ENCODE assay signal across 15 cellular contexts in genomic region chr2:236743623-236744280, GRCh38.
DNase-seq lines count a peak whose midpoint lies in the region; ATAC-seq, FAIRE-seq and TF ChIP-seq lines count a peak whose summit lies in the region.
"Had no signal": no experiment of that assay in that cellular context is flagged by ENCODE, and none has a peak within 500 bp of the region (broad histone marks: within the 10 kb centered on the region; RNA-seq: fewer than 3 reads in every experiment).

No MANE protein-coding gene starts in this region.

- no peaks in the 10 kb centered on the region for H3K79me2 ChIP-seq in KMS-11 (ENCODE audit: insufficient read depth, low read depth)

- no peaks in the 10 kb centered on the region for H3K9me3 ChIP-seq in A549

- 75% methylated on average over 5 of the region's 5 CpGs for WGBS in A549 (ENCODE audit: missing lambda C conversion rate)

- no peak for TF ChIP-seq POLR2A in A549 (IDR thresholded peaks at IDR 0.05; ENCODE audit: low read length)

- CTCF ChIA-PET in A549 (lab: Yijun Ruan, JAX): interaction anchor here (1.1 to 1.5 kb wide), 4 partner anchors 14 to 391 kb away, joined by 3 to 4 read pairs (median 3); no protein-coding TSS in a partner anchor

- no peak for TF ChIP-seq CTCF in A549 (IDR thresholded peaks at IDR 0.05)
- no peak for TF ChIP-seq CTCF in KMS-11 (conservative IDR thresholded peaks at IDR 0.05; ENCODE audit: low read depth, low read length)

- DNase-seq in A549 (ENCODE audit: low read depth in 1 of 2, low spot score in 1 of 2) (no peak), cerebellum (ENCODE audit: low spot score) (peak; percentile 19), myocyte (ENCODE audit: low read depth) (peak; percentile 30), NCI-H2029 (lab: John Stamatoyannopoulos, UW) (no peak), NCI-H510A treated with DMSO at 0.1 percent for 48 hours (lab: John Stamatoyannopoulos, UW) (no peak)
- DNase-seq in activated T-cell treated with anti-CD3 and anti-CD28 coated beads, Interleukin-2, amount 50 U/mL, for 1 hour: no peak
- DNase-seq: effector CD8-positive, alpha-beta T cell; natural killer cell; NCI-H2081 treated with DMSO at 0.1 percent for 48 hours; stimulated activated CD4-positive, alpha-beta T cell treated with anti-CD3 and anti-CD28 coated beads, Interleukin-1b, Interleukin-23, amount 100 ng/mL, for 48 hours; stimulated activated naive B cell treated with anti-CD40 and anti-IgM and Interleukin-4, amounts not matched to agents 10 μg/mL and 1 μg/mL and 100 μg/mL, for 72 hours had no signal

- H3K4me2 ChIP-seq in A549 (no peak overlapping the region), KMS-11 (peak overlapping the region; percentile 17)

- H3K36me3 ChIP-seq in KMS-11 (ENCODE audit: insufficient read depth): no peaks in the 10 kb centered on the region

- no peak for ATAC-seq in A549
- ATAC-seq in HG03108 (IDR thresholded peaks at IDR 0.05; ENCODE audit: unreplicated experiment): no peak
- ATAC-seq: HepG2; natural killer cell; stimulated activated naive B cell treated with anti-CD40 and anti-IgM and Interleukin-4, amounts not matched to agents 10 μg/mL and 1 μg/mL and 100 μg/mL, for 72 hours had no signal

- H3K9ac ChIP-seq in KMS-11: no peak overlapping the region

- no peak for TF ChIP-seq RAD21 in A549 (conservative IDR thresholded peaks at IDR 0.05 in 1 of 2, IDR thresholded peaks at IDR 0.05 in 1 of 2)

- POLR2A ChIA-PET in A549 (lab: Yijun Ruan, JAX): no interaction called here

- H2AFZ ChIP-seq in KMS-11 (ENCODE audit: low read depth): no peak overlapping the region

- H3K4me3 ChIP-seq in A549: no peak overlapping the region
- no peak overlapping the region for H3K4me3 ChIP-seq in KMS-11 (IDR thresholded peaks at IDR 0.05; ENCODE audit: insufficient read depth, low read depth, low read length)

- H3K4me1 ChIP-seq in A549 (peaks cover 41% of the 10 kb centered on the region), KMS-11 (ENCODE audit: low read depth, poor library complexity, severe bottlenecking) (peaks cover 24% of the 10 kb centered on the region)

- peak; percentile 13 for FAIRE-seq in A549 (lab: Jason Lieb, UNC)
- FAIRE-seq: G401.6, HepG2 had no signal

- H3K27ac ChIP-seq in A549 (peak overlapping the region; percentile 73 to 79; a peak in 5 of 6 replicates), KMS-11 (0 out of 2 replicates have a peak overlapping the region, but pooled peaks have one; percentile 20)

- no peak for TF ChIP-seq EP300 in A549 (IDR thresholded peaks at IDR 0.05)

- no peaks in the 10 kb centered on the region for H3K27me3 ChIP-seq in KMS-11 (ENCODE audit: insufficient read depth, low read depth)

- no peaks in the 10 kb centered on the region for H4K20me1 ChIP-seq in KMS-11 (ENCODE audit: insufficient read depth)

TF ChIP-seq in A549, 52 proteins besides CTCF, POLR2A, EP300 and RAD21:
- TF ChIP-seq HDAC2 (IDR thresholded peaks at IDR 0.05) (no peak), RFX5 (IDR thresholded peaks at IDR 0.05) (no peak), KDM1A (IDR thresholded peaks at IDR 0.05; ENCODE audit: low read depth) (no peak), HOXB5 (CRISPR knock-in tag; IDR thresholded peaks at IDR 0.05) (no peak)

Comparison
In these comparisons a context has a peak if more than half of its experiments do, and no peak if none do; other contexts are left out.
1. DNase-seq: peak in cerebellum (single experiment) and myocyte (single experiment); none in A549 (0 of 2), NCI-H2029 (single experiment), NCI-H510A treated with DMSO at 0.1 percent for 48 hours (single experiment) and activated T-cell treated with anti-CD3 and anti-CD28 coated beads, Interleukin-2, amount 50 U/mL, for 1 hour (single experiment).